In the genomic region with DNA sequence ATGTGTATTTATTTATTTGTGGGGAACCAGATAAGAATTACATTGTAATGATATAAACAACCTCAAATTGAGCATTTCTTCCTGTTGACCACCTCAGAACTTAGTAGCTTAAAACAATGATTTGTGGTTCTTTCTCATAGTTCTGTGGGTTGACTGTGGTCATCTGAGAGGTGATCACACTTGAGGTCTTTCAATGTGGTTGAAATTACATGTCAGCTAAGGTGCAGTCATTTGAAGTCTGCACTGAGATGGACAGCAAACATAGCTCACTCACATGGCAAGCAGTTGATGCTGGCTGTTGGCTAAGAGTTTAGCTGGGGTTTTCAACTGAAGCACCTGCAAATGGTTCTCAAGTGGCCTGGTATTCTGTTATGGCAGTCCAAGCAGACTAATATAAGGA, we compare ENCODE assay signal across 16 cellular contexts.
A peak's percentile ranks its signal among the peaks of the same experiment; 100 is the strongest.
DNase-seq lines count a peak whose midpoint lies in the region; ATAC-seq and TF ChIP-seq lines count a peak whose summit lies in the region.
"Had no signal": no experiment of that assay in that cellular context is flagged by ENCODE, and none has a peak within 500 bp of the region (broad histone marks: within the 10 kb centered on the region; RNA-seq: fewer than 3 reads in every experiment).

No MANE protein-coding gene starts in this region.

- peak; percentile 29 for DNase-seq in DMS53 (lab: John Stamatoyannopoulos, UW)
- DNase-seq in DMS53 treated with DMSO at 0.1 percent for 48 hours (lab: John Stamatoyannopoulos, UW; ENCODE audit: unreplicated experiment) = no peak
- peak; percentile 1 for DNase-seq in GM12865 (ENCODE audit: low read depth)
- peak; percentile 7 for DNase-seq in astrocyte of the hippocampus (ENCODE audit: low read depth, low spot score)
- peak; percentile 81 for DNase-seq in renal cortical epithelial cell (ENCODE audit: low read depth)
- DNase-seq: AML-193; Caco-2; Calu3; CD4-positive, alpha-beta T cell; CD8-positive, alpha-beta T cell; DMS79 treated with DMSO at 0.1 percent for 48 hours; GF-D8 had no signal

- no peak overlapping the region for H3K4me3 ChIP-seq in GM12865 (ENCODE audit: low read depth, low read length)
- H3K4me3 ChIP-seq: A549; BLaER1 treated with 17β-estradiol and CSF1 and Interleukin-3, amounts not matched to agents 10 nM and 100 nM had no signal

- ATAC-seq in HG03159 (IDR thresholded peaks at IDR 0.05; ENCODE audit: unreplicated experiment) = no peak
- ATAC-seq in HG02870 (IDR thresholded peaks at IDR 0.05; ENCODE audit: unreplicated experiment) = no peak
- ATAC-seq: A549; CD8-positive, alpha-beta T cell had no signal

- no peak for TF ChIP-seq CTCF in GM12865 (IDR thresholded peaks at IDR 0.05; ENCODE audit: insufficient read depth, low read depth, low read length, missing control alignments)
